In genomic region chr17:44968225-44969143, GRCh38 we compare ENCODE assay signal across 8 cellular contexts. TPM values are rescaled to one million over a fixed set of nuclear protein-coding genes. Genes with fewer than 3 reads are reported as not detected.
DNase-seq lines count a peak whose midpoint lies in the region; ATAC-seq and TF ChIP-seq lines count a peak whose summit lies in the region.

Gene C1QL1, minus strand, starts transcription at chr17:44968303. Its CDS starts 255 bp downstream, at chr17:44968048.

- H3K27me3 ChIP-seq in A673 (replicated peaks; ENCODE audit: insufficient read depth, low read depth, low read length, poor library complexity) (no peaks in the 10 kb centered on the region), colonic mucosa (peaks cover 60% of the 10 kb centered on the region), left lung (peaks cover 48 to 97% of the 10 kb centered on the region in 2 donors)

- H3K9ac ChIP-seq in colonic mucosa (ENCODE audit: low read depth in 2 of 2, low read length in 2 of 2), result peak within 1 kb of the TSS in 1 of 2 donors; percentile 13

- H3K4me1 ChIP-seq in A673 (ENCODE audit: insufficient read depth, low read length, poor library complexity, severe bottlenecking) (no peaks in the 10 kb centered on the region), colonic mucosa (no peaks in the 10 kb centered on the region), left lung (peaks cover 18 to 40% of the 10 kb centered on the region in 2 donors)

- H3K27ac ChIP-seq in A673 (ENCODE audit: low read depth, low read length, poor library complexity, severe bottlenecking), result no peak within 1 kb of the TSS
- no peak within 1 kb of the TSS for H3K27ac ChIP-seq in colonic mucosa
- H3K27ac ChIP-seq in left lung, result no peak within 1 kb of the TSS

- H3K9me3 ChIP-seq in A673 (ENCODE audit: low read depth, low read length, poor library complexity, severe bottlenecking) (no peaks in the 10 kb centered on the region), colonic mucosa (no peaks in the 10 kb centered on the region), left lung (no peaks in the 10 kb centered on the region)

- ATAC-seq in GM18867 (IDR thresholded peaks at IDR 0.05; ENCODE audit: unreplicated experiment) (peak; percentile 86), HG03159 (IDR thresholded peaks at IDR 0.05; ENCODE audit: unreplicated experiment) (peak; percentile 93), left lung (peak; percentile 99)

- H3K36me3 ChIP-seq in A673 (ENCODE audit: insufficient read depth, low read length, poor library complexity, severe bottlenecking) (no peaks in the 10 kb centered on the region), colonic mucosa (no peaks in the 10 kb centered on the region), left lung (no peaks in the 10 kb centered on the region)

- TF ChIP-seq CTCF in A673 (conservative IDR thresholded peaks at IDR 0.05; ENCODE audit: low read depth, low read length) (no peak), colonic mucosa (IDR thresholded peaks at IDR 0.05) (no peak), left lung (IDR thresholded peaks at IDR 0.05) (no peak)

- DNase-seq in A673 (ENCODE audit: low spot score) (peak; percentile 79), NCI-H345 (lab: John Stamatoyannopoulos, UW) (peak; percentile 94), colonic mucosa (peak; percentile 92), left lung (peak; percentile 90 to 98)
- DNase-seq in activated CD4-positive, alpha-beta T cell treated with anti-CD3 and anti-CD28 coated beads for 48 hours, result peak; percentile 89
- peak; percentile 83 for DNase-seq in stimulated activated CD4-positive, alpha-beta T cell treated with anti-CD3 and anti-CD28 coated beads, Interleukin-1b, Interleukin-23, amount 100 ng/mL, for 48 hours

- BruUV-seq in A673 (replicated peaks; lab: Mats Ljungman, UMichigan), result no TSS peak

- POLR2A ChIA-PET in A673 (lab: Charles Lee; ENCODE audit: low non-redundant PET), result interaction anchor here (0.6 kb wide), 1 partner anchor 72 kb away, joined by 5 read pairs; no protein-coding TSS in a partner anchor

- H3K4me3 ChIP-seq in A673 (ENCODE audit: low read depth, low read length, poor library complexity, severe bottlenecking) (peak within 1 kb of the TSS; percentile 41), colonic mucosa (peak within 1 kb of the TSS; percentile 39), left lung (peak within 1 kb of the TSS; percentile 13 to 37)

- intact Hi-C loops in A673 (cut with micrococcal nuclease; ENCODE audit: unreplicated experiment), result no loop called here
- intact Hi-C loops in colonic mucosa (cut with DNase I), result no loop called here
- intact Hi-C loops in left lung (cut with DNase I), result no loop called here

- CTCF ChIA-PET in A673 (lab: Charles Lee), result interaction anchor here (0.6 kb wide), 1 partner anchor 48 kb away, joined by 3 read pairs; no protein-coding TSS in a partner anchor

RNA-seq across cellular contexts. Expression of gene C1QL1, which starts in this region (rescaled TPM):
- total RNA-seq in A673 (2021) (8.6 and 10.8 TPM in 2 replicates), colonic mucosa (1 to 10 TPM; 1.2 to 1.9 TPM), left lung (under 1 TPM in 1 of 2 donors, not detected in 1; 0.70 TPM)

Comparison
In these comparisons a context has a peak if more than half of its experiments do, and no peak if none do; other contexts are left out.
1. Peak in DNase-seq, ATAC-seq and H3K4me3 ChIP-seq in left lung; RNA of the gene not detected or under 1 TPM.